16 cellular contexts compared by ENCODE assay signal in genomic region chr1:21896026-21896425, GRCh38. TPM values are rescaled to one million over a fixed set of nuclear protein-coding genes. Genes with fewer than 3 reads are reported as not detected.
DNase-seq lines count a peak whose midpoint lies in the region; ATAC-seq, FAIRE-seq and TF ChIP-seq lines count a peak whose summit lies in the region.
"Had no signal": no experiment of that assay in that cellular context is flagged by ENCODE, and none has a peak within 500 bp of the region (broad histone marks: within the 10 kb centered on the region; RNA-seq: fewer than 3 reads in every experiment).

No MANE protein-coding gene starts in this region.

- no peaks in the 10 kb centered on the region for H3K27me3 ChIP-seq in ascending aorta
- H3K27me3 ChIP-seq in heart right ventricle = no peaks in the 10 kb centered on the region
- H3K27me3 ChIP-seq in psoas muscle (ENCODE audit: insufficient read depth in 3 of 3, low read length in 2 of 3) = no peaks in the 10 kb centered on the region
- no peaks in the 10 kb centered on the region for H3K27me3 ChIP-seq in effector memory CD4-positive, alpha-beta T cell (replicated peaks; ENCODE audit: control insufficient read depth, insufficient read depth, low read length, poor library complexity, severe bottlenecking)

- H3K4me3 Mint-ChIP-seq in activated CD4-positive, alpha-beta memory T cell treated with anti-CD3 and anti-CD28 coated beads, Interleukin-2, amount 10 ng/mL, durations not matched to agents 7 days and 5 days = no peak overlapping the region
- H3K4me3 Mint-ChIP-seq: activated naive CD4-positive, alpha-beta T cell treated with anti-CD3 and anti-CD28 coated beads, Interleukin-2, amount 50 U/mL, for 24 hours; central memory CD8-positive, alpha-beta T cell; naive thymus-derived CD4-positive, alpha-beta T cell; T-helper 1 cell treated with Interleukin-12 subunit alpha and Interleukin-12 subunit beta and Interleukin-4 antibody, amounts not matched to agents 30 μg/mL and 1 μg/mL, for 36 hours had no signal

- H3K27me3 Mint-ChIP-seq in activated CD4-positive, alpha-beta memory T cell treated with anti-CD3 and anti-CD28 coated beads, Interleukin-2, amount 10 ng/mL, durations not matched to agents 7 days and 5 days = no peaks in the 10 kb centered on the region
- H3K27me3 Mint-ChIP-seq: activated naive CD4-positive, alpha-beta T cell treated with anti-CD3 and anti-CD28 coated beads, Interleukin-2, amount 50 U/mL, for 24 hours; central memory CD8-positive, alpha-beta T cell; naive thymus-derived CD4-positive, alpha-beta T cell had no signal

- ATAC-seq in heart right ventricle (peak in 1 of 8 donors; percentile 7), psoas muscle (peak; percentile 16 to 65 (median 56))
- ATAC-seq: naive thymus-derived CD4-positive, alpha-beta T cell had no signal

- POLR2A ChIA-PET in activated CD4-positive, alpha-beta memory T cell treated with anti-CD3 and anti-CD28 coated beads, Interleukin-2, amount 10 ng/mL, durations not matched to agents 7 days and 5 days (lab: Charles Lee) = no interaction called here

- DNase-seq in ascending aorta (ENCODE audit: low spot score in 2 of 2) = no peak
- no peak for DNase-seq in heart right ventricle
- DNase-seq in psoas muscle = peak in 1 of 2 donors; percentile 70
- no peak for DNase-seq in urothelium cell line (ENCODE audit: low spot score)
- DNase-seq in activated CD4-positive, alpha-beta memory T cell treated with anti-CD3 and anti-CD28 coated beads, Interleukin-2, amount 10 ng/mL, durations not matched to agents 7 days and 5 days = no peak
- DNase-seq in COLO829 (ENCODE audit: low spot score) = no peak
- no peak for DNase-seq in effector memory CD4-positive, alpha-beta T cell
- DNase-seq: DMS79 treated with DMSO at 0.1 percent for 48 hours; glutamatergic neuron; H7; MV-4-11; naive thymus-derived CD4-positive, alpha-beta T cell had no signal

- H3K4me1 ChIP-seq in ascending aorta = peaks cover 40 to 67% of the 10 kb centered on the region in 2 donors
- peaks cover 46 to 89% (median 84%) of the 10 kb centered on the region in 9 donors for H3K4me1 ChIP-seq in heart right ventricle
- H3K4me1 ChIP-seq in psoas muscle = peaks cover 57% of the 10 kb centered on the region
- no peaks in the 10 kb centered on the region for H3K4me1 ChIP-seq in effector memory CD4-positive, alpha-beta T cell (ENCODE audit: control insufficient read depth, insufficient read depth, low read length, poor library complexity, severe bottlenecking)

- H3K9me3 ChIP-seq in ascending aorta (no peaks in the 10 kb centered on the region), heart right ventricle (no peaks in the 10 kb centered on the region), psoas muscle (no peaks in the 10 kb centered on the region)
- no peaks in the 10 kb centered on the region for H3K9me3 ChIP-seq in effector memory CD4-positive, alpha-beta T cell (ENCODE audit: control insufficient read depth, low read length)

- CTCF ChIA-PET in activated CD4-positive, alpha-beta memory T cell treated with anti-CD3 and anti-CD28 coated beads, Interleukin-2, amount 10 ng/mL, durations not matched to agents 7 days and 5 days (lab: Charles Lee) = no interaction called here

- intact Hi-C loops in ascending aorta (cut with DNase I) = no loop called here
- intact Hi-C loops in heart right ventricle (cut with DNase I) = loop anchor here in 7 of 10 donors (2.0 to 5.0 kb wide), 4 partner anchors 41 to 69 kb away; partner anchors contain the start of gene HSPG2 (in 3 of the 7)
- intact Hi-C loops in psoas muscle (cut with DNase I) = loop anchor here (5.0 kb wide), 2 partner anchors 36 to 66 kb away; no protein-coding TSS in a partner anchor

- H3K4me1 Mint-ChIP-seq in activated CD4-positive, alpha-beta memory T cell treated with anti-CD3 and anti-CD28 coated beads, Interleukin-2, amount 10 ng/mL, durations not matched to agents 7 days and 5 days = no peaks in the 10 kb centered on the region
- H3K4me1 Mint-ChIP-seq: activated naive CD4-positive, alpha-beta T cell treated with anti-CD3 and anti-CD28 coated beads, Interleukin-2, amount 50 U/mL, for 24 hours; central memory CD8-positive, alpha-beta T cell had no signal

- TF ChIP-seq CTCF in ascending aorta (IDR thresholded peaks at IDR 0.05) (no peak), heart right ventricle (IDR thresholded peaks at IDR 0.05) (no peak), psoas muscle (IDR thresholded peaks at IDR 0.05) (no peak)

- H3K27ac ChIP-seq in ascending aorta (peak overlapping the region; percentile 94 to 96), heart right ventricle (peak overlapping the region; percentile 75 to 99 (median 91)), psoas muscle (peak overlapping the region; percentile 53)
- H3K27ac ChIP-seq in effector memory CD4-positive, alpha-beta T cell (ENCODE audit: insufficient read depth, low read length, poor library complexity, severe bottlenecking) = no peak overlapping the region

- H3K9me3 Mint-ChIP-seq in activated CD4-positive, alpha-beta memory T cell treated with anti-CD3 and anti-CD28 coated beads, Interleukin-2, amount 10 ng/mL, durations not matched to agents 7 days and 5 days = no peaks in the 10 kb centered on the region
- H3K9me3 Mint-ChIP-seq: activated naive CD4-positive, alpha-beta T cell treated with anti-CD3 and anti-CD28 coated beads, Interleukin-2, amount 50 U/mL, for 24 hours; central memory CD8-positive, alpha-beta T cell; naive thymus-derived CD4-positive, alpha-beta T cell; T-helper 1 cell treated with Interleukin-12 subunit alpha and Interleukin-12 subunit beta and Interleukin-4 antibody, amounts not matched to agents 30 μg/mL and 1 μg/mL, for 36 hours had no signal

- H3K27ac Mint-ChIP-seq in activated CD4-positive, alpha-beta memory T cell treated with anti-CD3 and anti-CD28 coated beads, Interleukin-2, amount 10 ng/mL, durations not matched to agents 7 days and 5 days = no peak overlapping the region
- H3K27ac Mint-ChIP-seq: activated naive CD4-positive, alpha-beta T cell treated with anti-CD3 and anti-CD28 coated beads, Interleukin-2, amount 50 U/mL, for 24 hours; naive thymus-derived CD4-positive, alpha-beta T cell; T-helper 1 cell treated with Interleukin-12 subunit alpha and Interleukin-12 subunit beta and Interleukin-4 antibody, amounts not matched to agents 30 μg/mL and 1 μg/mL, for 36 hours had no signal

- no peaks in the 10 kb centered on the region for H3K36me3 Mint-ChIP-seq in activated CD4-positive, alpha-beta memory T cell treated with anti-CD3 and anti-CD28 coated beads, Interleukin-2, amount 10 ng/mL, durations not matched to agents 7 days and 5 days (ENCODE audit: low read depth)
- H3K36me3 Mint-ChIP-seq: activated naive CD4-positive, alpha-beta T cell treated with anti-CD3 and anti-CD28 coated beads, Interleukin-2, amount 50 U/mL, for 24 hours; naive thymus-derived CD4-positive, alpha-beta T cell had no signal

- H3K36me3 ChIP-seq in ascending aorta = peaks cover 45 to 48% of the 10 kb centered on the region in 2 donors
- H3K36me3 ChIP-seq in heart right ventricle = peaks cover 0 to 71% (median 24%) of the 10 kb centered on the region in 9 donors
- peaks cover 0 to 30% of the 10 kb centered on the region in 2 donors for H3K36me3 ChIP-seq in psoas muscle (ENCODE audit: insufficient read depth in 1 of 2, low read depth in 1 of 2)
- no peaks in the 10 kb centered on the region for H3K36me3 ChIP-seq in effector memory CD4-positive, alpha-beta T cell (ENCODE audit: control insufficient read depth, insufficient read depth, low read length)

- WGBS in heart right ventricle, 2 donors = 56 to 69% methylated on average over 8 of the region's 8 CpGs
- 49 to 55% (median 49%) methylated on average over 8 of the region's 8 CpGs for WGBS in psoas muscle, 3 donors

- FAIRE-seq in urothelium cell line (lab: Jason Lieb, UNC) = peak; percentile 59
- FAIRE-seq: endometrium had no signal

- H3K4me3 ChIP-seq in ascending aorta (peak overlapping the region in 1 of 2 donors; percentile 15), heart right ventricle (no peak overlapping the region), psoas muscle (no peak overlapping the region)
- no peak overlapping the region for H3K4me3 ChIP-seq in effector memory CD4-positive, alpha-beta T cell (ENCODE audit: insufficient read depth, low read depth, low read length, poor library complexity, severe bottlenecking)

RNA-seq across cellular contexts. Expression of gene HSPG2, which starts 41.1 kb away (rescaled TPM):
- total RNA-seq in ascending aorta (1,294 TPM), heart right ventricle (100 to 1,000 TPM; 249 to 508 (median 320) TPM), psoas muscle (100 to 1,000 TPM; 102 to 168 (median 135) TPM)
- polyA plus RNA-seq in heart right ventricle (100 to 1,000 TPM; 221 to 276 TPM), psoas muscle (10 to 100 TPM; 24.5 to 74.8 (median 43.8) TPM)
- 1 to 10 TPM; 1.0 to 1.2 TPM for total RNA-seq in activated CD4-positive, alpha-beta memory T cell treated with anti-CD3 and anti-CD28 coated beads, Interleukin-2, amount 10 ng/mL, durations not matched to agents 7 days and 5 days

Comparison
In these comparisons a context has a peak if more than half of its experiments do, and no peak if none do; other contexts are left out.
1. RNA of gene HSPG2, which starts 41.1 kb away (total RNA-seq): 1,294 TPM in ascending aorta (single experiment), 249 to 508 TPM in heart right ventricle and 102 to 168 TPM in psoas muscle; 1.0 to 1.2 TPM in activated CD4-positive, alpha-beta memory T cell treated with anti-CD3 and anti-CD28 coated beads, Interleukin-2, amount 10 ng/mL, durations not matched to agents 7 days and 5 days; every median in the first group is over 10 times any median in the second.